Comparison of ENCODE assay signal across 1 cellular context in the genomic region with DNA sequence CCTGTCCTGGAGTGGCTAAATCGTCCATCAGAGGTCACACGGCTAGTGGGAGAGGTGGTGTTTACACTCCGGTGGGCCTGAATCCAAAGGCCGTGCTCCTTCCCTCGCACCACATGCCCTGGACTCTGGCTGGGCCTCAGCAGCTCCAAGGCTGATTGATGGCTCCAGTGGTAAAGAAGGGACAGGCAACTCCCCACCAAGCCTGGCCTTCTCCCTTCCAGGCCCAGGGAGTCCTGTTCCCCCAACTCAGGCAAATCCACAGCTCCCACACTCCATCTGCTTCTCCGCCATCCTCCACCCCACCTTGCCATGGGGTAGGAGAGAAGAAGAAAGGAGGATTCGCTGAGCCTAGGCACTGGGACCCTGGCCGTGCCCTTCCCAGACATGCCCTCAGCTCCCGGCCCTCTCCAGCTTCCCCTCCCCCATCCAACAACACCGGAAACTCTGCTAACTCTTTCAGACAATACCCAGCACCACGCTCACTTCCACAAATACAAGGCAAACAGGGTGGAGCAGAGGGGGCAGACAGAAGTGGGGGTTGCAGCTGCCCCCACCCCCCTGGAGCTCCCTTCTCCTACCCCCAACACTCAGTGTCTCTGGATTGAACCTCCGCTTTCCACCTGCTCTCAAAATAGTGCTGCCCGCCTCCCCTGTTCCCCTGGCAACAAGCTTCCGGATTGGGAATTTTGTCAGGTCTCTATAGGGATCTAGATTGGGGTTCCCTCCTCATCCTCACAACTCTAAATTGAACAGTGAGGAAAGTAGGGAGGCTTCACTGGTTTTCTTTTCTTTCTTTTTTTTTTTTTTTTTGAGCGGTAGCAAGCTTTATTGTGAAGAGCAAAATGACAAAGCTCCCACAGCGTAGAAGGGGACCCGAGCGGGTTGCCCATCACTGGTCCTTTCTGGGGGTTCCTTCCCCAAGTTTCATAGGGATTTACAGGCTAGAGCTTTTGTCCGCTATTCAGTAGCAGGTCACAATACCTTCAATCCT.
TF ChIP-seq lines count a peak whose summit lies in the region.

No MANE protein-coding gene starts in this region.

TF ChIP-seq in WTC11, 78 proteins besides CTCF, POLR2A, EP300 and RAD21 (continued from another document):
- TF ChIP-seq, protein P1, sequence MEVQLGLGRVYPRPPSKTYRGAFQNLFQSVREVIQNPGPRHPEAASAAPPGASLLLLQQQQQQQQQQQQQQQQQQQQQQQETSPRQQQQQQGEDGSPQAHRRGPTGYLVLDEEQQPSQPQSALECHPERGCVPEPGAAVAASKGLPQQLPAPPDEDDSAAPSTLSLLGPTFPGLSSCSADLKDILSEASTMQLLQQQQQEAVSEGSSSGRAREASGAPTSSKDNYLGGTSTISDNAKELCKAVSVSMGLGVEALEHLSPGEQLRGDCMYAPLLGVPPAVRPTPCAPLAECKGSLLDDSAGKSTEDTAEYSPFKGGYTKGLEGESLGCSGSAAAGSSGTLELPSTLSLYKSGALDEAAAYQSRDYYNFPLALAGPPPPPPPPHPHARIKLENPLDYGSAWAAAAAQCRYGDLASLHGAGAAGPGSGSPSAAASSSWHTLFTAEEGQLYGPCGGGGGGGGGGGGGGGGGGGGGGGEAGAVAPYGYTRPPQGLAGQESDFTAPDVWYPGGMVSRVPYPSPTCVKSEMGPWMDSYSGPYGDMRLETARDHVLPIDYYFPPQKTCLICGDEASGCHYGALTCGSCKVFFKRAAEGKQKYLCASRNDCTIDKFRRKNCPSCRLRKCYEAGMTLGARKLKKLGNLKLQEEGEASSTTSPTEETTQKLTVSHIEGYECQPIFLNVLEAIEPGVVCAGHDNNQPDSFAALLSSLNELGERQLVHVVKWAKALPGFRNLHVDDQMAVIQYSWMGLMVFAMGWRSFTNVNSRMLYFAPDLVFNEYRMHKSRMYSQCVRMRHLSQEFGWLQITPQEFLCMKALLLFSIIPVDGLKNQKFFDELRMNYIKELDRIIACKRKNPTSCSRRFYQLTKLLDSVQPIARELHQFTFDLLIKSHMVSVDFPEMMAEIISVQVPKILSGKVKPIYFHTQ (CRISPR knock-in tag; IDR thresholded peaks at IDR 0.05), result no peak
- TF ChIP-seq ESRRA (CRISPR knock-in tag; IDR thresholded peaks at IDR 0.05; ENCODE audit: borderline replicate concordance), result no peak
- TF ChIP-seq MXD4 (CRISPR knock-in tag; IDR thresholded peaks at IDR 0.05; ENCODE audit: borderline replicate concordance), result no peak
- TF ChIP-seq, protein P2, sequence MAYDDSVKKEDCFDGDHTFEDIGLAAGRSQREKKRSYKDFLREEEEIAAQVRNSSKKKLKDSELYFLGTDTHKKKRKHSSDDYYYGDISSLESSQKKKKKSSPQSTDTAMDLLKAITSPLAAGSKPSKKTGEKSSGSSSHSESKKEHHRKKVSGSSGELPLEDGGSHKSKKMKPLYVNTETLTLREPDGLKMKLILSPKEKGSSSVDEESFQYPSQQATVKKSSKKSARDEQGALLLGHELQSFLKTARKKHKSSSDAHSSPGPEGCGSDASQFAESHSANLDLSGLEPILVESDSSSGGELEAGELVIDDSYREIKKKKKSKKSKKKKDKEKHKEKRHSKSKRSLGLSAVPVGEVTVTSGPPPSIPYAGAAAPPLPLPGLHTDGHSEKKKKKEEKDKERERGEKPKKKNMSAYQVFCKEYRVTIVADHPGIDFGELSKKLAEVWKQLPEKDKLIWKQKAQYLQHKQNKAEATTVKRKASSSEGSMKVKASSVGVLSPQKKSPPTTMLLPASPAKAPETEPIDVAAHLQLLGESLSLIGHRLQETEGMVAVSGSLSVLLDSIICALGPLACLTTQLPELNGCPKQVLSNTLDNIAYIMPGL (CRISPR knock-in tag; IDR thresholded peaks at IDR 0.05), result no peak
- TF ChIP-seq ATF1 (CRISPR knock-in tag; IDR thresholded peaks at IDR 0.05), result no peak
- no peak for TF ChIP-seq NFE2L1 (CRISPR knock-in tag; IDR thresholded peaks at IDR 0.05)
- TF ChIP-seq, protein P3, sequence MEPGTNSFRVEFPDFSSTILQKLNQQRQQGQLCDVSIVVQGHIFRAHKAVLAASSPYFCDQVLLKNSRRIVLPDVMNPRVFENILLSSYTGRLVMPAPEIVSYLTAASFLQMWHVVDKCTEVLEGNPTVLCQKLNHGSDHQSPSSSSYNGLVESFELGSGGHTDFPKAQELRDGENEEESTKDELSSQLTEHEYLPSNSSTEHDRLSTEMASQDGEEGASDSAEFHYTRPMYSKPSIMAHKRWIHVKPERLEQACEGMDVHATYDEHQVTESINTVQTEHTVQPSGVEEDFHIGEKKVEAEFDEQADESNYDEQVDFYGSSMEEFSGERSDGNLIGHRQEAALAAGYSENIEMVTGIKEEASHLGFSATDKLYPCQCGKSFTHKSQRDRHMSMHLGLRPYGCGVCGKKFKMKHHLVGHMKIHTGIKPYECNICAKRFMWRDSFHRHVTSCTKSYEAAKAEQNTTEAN (CRISPR knock-in tag; IDR thresholded peaks at IDR 0.05), result no peak
- TF ChIP-seq, protein P4, sequence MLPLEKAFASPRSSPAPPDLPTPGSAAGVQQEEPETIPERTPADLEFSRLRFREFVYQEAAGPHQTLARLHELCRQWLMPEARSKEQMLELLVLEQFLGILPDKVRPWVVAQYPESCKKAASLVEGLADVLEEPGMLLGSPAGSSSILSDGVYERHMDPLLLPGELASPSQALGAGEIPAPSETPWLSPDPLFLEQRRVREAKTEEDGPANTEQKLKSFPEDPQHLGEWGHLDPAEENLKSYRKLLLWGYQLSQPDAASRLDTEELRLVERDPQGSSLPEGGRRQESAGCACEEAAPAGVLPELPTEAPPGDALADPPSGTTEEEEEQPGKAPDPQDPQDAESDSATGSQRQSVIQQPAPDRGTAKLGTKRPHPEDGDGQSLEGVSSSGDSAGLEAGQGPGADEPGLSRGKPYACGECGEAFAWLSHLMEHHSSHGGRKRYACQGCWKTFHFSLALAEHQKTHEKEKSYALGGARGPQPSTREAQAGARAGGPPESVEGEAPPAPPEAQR (CRISPR knock-in tag; IDR thresholded peaks at IDR 0.05), result no peak
- TF ChIP-seq, protein P5, sequence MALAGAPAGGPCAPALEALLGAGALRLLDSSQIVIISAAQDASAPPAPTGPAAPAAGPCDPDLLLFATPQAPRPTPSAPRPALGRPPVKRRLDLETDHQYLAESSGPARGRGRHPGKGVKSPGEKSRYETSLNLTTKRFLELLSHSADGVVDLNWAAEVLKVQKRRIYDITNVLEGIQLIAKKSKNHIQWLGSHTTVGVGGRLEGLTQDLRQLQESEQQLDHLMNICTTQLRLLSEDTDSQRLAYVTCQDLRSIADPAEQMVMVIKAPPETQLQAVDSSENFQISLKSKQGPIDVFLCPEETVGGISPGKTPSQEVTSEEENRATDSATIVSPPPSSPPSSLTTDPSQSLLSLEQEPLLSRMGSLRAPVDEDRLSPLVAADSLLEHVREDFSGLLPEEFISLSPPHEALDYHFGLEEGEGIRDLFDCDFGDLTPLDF (CRISPR knock-in tag; IDR thresholded peaks at IDR 0.05), result no peak
- TF ChIP-seq, protein P6, sequence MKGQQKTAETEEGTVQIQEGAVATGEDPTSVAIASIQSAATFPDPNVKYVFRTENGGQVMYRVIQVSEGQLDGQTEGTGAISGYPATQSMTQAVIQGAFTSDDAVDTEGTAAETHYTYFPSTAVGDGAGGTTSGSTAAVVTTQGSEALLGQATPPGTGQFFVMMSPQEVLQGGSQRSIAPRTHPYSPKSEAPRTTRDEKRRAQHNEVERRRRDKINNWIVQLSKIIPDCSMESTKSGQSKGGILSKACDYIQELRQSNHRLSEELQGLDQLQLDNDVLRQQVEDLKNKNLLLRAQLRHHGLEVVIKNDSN (CRISPR knock-in tag; IDR thresholded peaks at IDR 0.05), result no peak
- TF ChIP-seq, protein P7, sequence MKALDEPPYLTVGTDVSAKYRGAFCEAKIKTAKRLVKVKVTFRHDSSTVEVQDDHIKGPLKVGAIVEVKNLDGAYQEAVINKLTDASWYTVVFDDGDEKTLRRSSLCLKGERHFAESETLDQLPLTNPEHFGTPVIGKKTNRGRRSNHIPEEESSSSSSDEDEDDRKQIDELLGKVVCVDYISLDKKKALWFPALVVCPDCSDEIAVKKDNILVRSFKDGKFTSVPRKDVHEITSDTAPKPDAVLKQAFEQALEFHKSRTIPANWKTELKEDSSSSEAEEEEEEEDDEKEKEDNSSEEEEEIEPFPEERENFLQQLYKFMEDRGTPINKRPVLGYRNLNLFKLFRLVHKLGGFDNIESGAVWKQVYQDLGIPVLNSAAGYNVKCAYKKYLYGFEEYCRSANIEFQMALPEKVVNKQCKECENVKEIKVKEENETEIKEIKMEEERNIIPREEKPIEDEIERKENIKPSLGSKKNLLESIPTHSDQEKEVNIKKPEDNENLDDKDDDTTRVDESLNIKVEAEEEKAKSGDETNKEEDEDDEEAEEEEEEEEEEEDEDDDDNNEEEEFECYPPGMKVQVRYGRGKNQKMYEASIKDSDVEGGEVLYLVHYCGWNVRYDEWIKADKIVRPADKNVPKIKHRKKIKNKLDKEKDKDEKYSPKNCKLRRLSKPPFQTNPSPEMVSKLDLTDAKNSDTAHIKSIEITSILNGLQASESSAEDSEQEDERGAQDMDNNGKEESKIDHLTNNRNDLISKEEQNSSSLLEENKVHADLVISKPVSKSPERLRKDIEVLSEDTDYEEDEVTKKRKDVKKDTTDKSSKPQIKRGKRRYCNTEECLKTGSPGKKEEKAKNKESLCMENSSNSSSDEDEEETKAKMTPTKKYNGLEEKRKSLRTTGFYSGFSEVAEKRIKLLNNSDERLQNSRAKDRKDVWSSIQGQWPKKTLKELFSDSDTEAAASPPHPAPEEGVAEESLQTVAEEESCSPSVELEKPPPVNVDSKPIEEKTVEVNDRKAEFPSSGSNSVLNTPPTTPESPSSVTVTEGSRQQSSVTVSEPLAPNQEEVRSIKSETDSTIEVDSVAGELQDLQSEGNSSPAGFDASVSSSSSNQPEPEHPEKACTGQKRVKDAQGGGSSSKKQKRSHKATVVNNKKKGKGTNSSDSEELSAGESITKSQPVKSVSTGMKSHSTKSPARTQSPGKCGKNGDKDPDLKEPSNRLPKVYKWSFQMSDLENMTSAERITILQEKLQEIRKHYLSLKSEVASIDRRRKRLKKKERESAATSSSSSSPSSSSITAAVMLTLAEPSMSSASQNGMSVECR (CRISPR knock-in tag; IDR thresholded peaks at IDR 0.05; ENCODE audit: borderline replicate concordance), result no peak
